ENCODE assay signal across 19 cellular contexts in the genomic region with DNA sequence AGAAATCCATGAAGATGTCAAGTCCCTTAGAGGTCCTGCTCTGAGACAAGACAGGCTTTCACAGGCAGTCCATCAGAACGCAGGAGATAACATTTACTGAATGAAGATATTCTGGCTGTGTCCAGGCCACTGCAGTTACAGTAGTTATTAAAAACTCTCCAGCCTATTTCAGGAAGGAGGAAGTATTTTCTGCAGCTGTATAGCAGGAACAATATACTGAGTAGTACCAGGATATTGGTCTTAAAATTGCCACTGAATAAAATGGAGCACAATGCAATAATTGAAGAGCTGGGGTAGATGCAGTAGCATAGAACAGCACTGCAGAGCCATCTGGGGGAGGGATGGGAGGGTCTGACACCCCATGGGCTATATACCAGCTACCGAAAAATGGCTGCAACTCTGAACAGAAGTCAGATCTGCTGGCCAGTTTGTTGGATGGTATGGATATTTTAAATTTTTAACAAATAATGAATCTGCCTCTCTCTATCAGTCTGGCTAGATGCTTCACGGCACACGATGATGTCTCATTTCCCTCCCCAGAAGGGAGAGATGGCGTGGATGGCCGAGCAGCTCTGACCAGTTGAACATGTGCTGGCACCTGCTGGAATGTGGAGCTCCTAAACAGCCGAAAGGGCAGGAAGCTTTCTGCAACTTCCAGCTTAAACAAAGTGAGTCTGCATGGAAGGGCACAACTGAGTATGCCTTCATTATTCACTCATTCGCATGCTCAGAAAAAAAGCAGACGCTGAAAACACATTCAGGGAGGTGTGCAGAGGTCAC.
A peak's percentile ranks its signal among the peaks of the same experiment; 100 is the strongest.
DNase-seq lines count a peak whose midpoint lies in the region; ATAC-seq, FAIRE-seq and TF ChIP-seq lines count a peak whose summit lies in the region.
"Had no signal": no experiment of that assay in that cellular context is flagged by ENCODE, and none has a peak within 500 bp of the region (broad histone marks: within the 10 kb centered on the region; RNA-seq: fewer than 3 reads in every experiment).

No MANE protein-coding gene starts in this region.

- SMC1A ChIA-PET in GM12878 (lab: Charles Lee; ENCODE audit: uncharacterized antibody, unreplicated experiment) = no interaction called here

- 77 to 84% methylated on average over 9 of the region's 9 CpGs for WGBS in heart right ventricle, 2 donors
- 94% methylated on average over 9 of the region's 9 CpGs for WGBS in GM12878 (ENCODE audit: insufficient coverage, insufficient replicate concordance, low lambda C conversion rate, missing lambda C conversion rate)

- H2AFZ ChIP-seq in GM12878 (ENCODE audit: control insufficient read depth, low read depth, low read length) = no peak overlapping the region

- BruUV-seq in GM12878 (replicated peaks; lab: Mats Ljungman, UMichigan) = no TSS peak

- H3K9ac ChIP-seq in GM12878 (ENCODE audit: control insufficient read depth, insufficient read depth, low read length) = no peak overlapping the region

- H3K36me3 Mint-ChIP-seq in CD4-positive, alpha-beta T cell (ENCODE audit: low read depth) = no peaks in the 10 kb centered on the region
- peaks cover 1% of the 10 kb centered on the region for H3K36me3 Mint-ChIP-seq in chondrocyte (ENCODE audit: low read depth)

- FAIRE-seq in GM12878 (lab: Jason Lieb, UNC) = peak; percentile 35
- FAIRE-seq: GM12891, H54 had no signal

- no peaks in the 10 kb centered on the region for H3K9me3 ChIP-seq in heart right ventricle
- H3K9me3 ChIP-seq in GM12878 (replicated peaks; ENCODE audit: control insufficient read depth, insufficient read depth, low read length) = no peaks in the 10 kb centered on the region
- H3K9me3 ChIP-seq in CD4-positive, alpha-beta T cell (ENCODE audit: control insufficient read depth, low read length) = no peaks in the 10 kb centered on the region

- H3K4me1 Mint-ChIP-seq in CD4-positive, alpha-beta T cell (ENCODE audit: low read depth) = no peaks in the 10 kb centered on the region
- peaks cover 20% of the 10 kb centered on the region for H3K4me1 Mint-ChIP-seq in chondrocyte (ENCODE audit: low read depth)

- no peak overlapping the region for H3K4me2 ChIP-seq in GM12878 (ENCODE audit: control insufficient read depth, insufficient read depth)

- H3K27ac ChIP-seq in heart right ventricle (no peak overlapping the region), GM12878 (ENCODE audit: control insufficient read depth, insufficient read depth) (no peak overlapping the region)
- H3K27ac ChIP-seq in CD4-positive, alpha-beta T cell (ENCODE audit: low read depth, low read length) = no peak overlapping the region

- peaks cover 0 to 26% (median 19%) of the 10 kb centered on the region in 9 donors for H3K4me1 ChIP-seq in heart right ventricle
- no peaks in the 10 kb centered on the region for H3K4me1 ChIP-seq in GM12878 (ENCODE audit: control insufficient read depth, insufficient read depth, low read length)

- H3K4me3 ChIP-seq in heart right ventricle (no peak overlapping the region), GM12878 (no peak overlapping the region)

- CTCF ChIA-PET in GM12878 (lab: Yijun Ruan, JAX) = no interaction called here
- CTCF ChIA-PET in CD4-positive, alpha-beta T cell (lab: Charles Lee) = no interaction called here

- H3K79me2 ChIP-seq in GM12878 (ENCODE audit: control insufficient read depth, insufficient read depth, low read length) = no peaks in the 10 kb centered on the region

- no peak for TF ChIP-seq POLR2A in GM12878 (IDR thresholded peaks at IDR 0.05; ENCODE audit: low read depth, low read length)

- TF ChIP-seq CTCF in heart right ventricle (IDR thresholded peaks at IDR 0.05) (no peak), GM12878 (IDR thresholded peaks at IDR 0.05 in 2 of 3, conservative IDR thresholded peaks at IDR 0.05 in 1 of 3; ENCODE audit: control insufficient read depth in 2 of 3, extremely low read depth in 1 of 3, insufficient read depth in 1 of 3, low read depth in 3 of 3, low read length in 3 of 3) (no peak), chondrocyte (IDR thresholded peaks at IDR 0.05) (no peak)
- no peak for TF ChIP-seq CTCF in CD4-positive, alpha-beta T cell (IDR thresholded peaks at IDR 0.05)

- no peak overlapping the region for H3K4me3 Mint-ChIP-seq in CD4-positive, alpha-beta T cell
- no peak overlapping the region for H3K4me3 Mint-ChIP-seq in chondrocyte (ENCODE audit: unreplicated experiment)

- POLR2A ChIA-PET in GM12878 (lab: Charles Lee) = no interaction called here
- POLR2A ChIA-PET in CD4-positive, alpha-beta T cell (lab: Charles Lee) = no interaction called here

- H3K27me3 ChIP-seq in heart right ventricle (no peaks in the 10 kb centered on the region), GM12878 (replicated peaks in 1 of 2; ENCODE audit: control insufficient read depth in 2 of 2, insufficient read depth in 2 of 2, low read length in 1 of 2) (no peaks in the 10 kb centered on the region)
- no peaks in the 10 kb centered on the region for H3K27me3 ChIP-seq in CD4-positive, alpha-beta T cell (ENCODE audit: control insufficient read depth, insufficient read depth, low read length)

- RAD21 ChIA-PET in GM12878 (lab: Charles Lee; ENCODE audit: unreplicated experiment) = no interaction called here

- intact Hi-C loops in heart right ventricle (cut with DNase I) = loop anchor here in 1 of 10 donors (10.0 kb wide), 1 partner anchor 65 kb away; no protein-coding TSS in a partner anchor
- intact Hi-C loops in Right ventricle myocardium superior (cut with DNase I) = no loop called here
- intact Hi-C loops in GM12878 (cut with micrococcal nuclease; ENCODE audit: unreplicated experiment) = no loop called here
- intact Hi-C loops in CD4-positive, alpha-beta T cell (cut with DNase I, micrococcal nuclease) = no loop called here

- H3K27ac Mint-ChIP-seq in CD4-positive, alpha-beta T cell = no peak overlapping the region
- H3K27ac Mint-ChIP-seq in chondrocyte (ENCODE audit: unreplicated experiment) = no peak overlapping the region

- no peak for TF ChIP-seq RAD21 in GM12878 (IDR thresholded peaks at IDR 0.05; ENCODE audit: insufficient read depth, low read depth, low read length)

- no peaks in the 10 kb centered on the region for H4K20me1 ChIP-seq in GM12878 (ENCODE audit: control insufficient read depth, insufficient read depth)

- in situ Hi-C loops in GM12878 (cut with MboI) = no loop called here

- H3K27me3 Mint-ChIP-seq in CD4-positive, alpha-beta T cell = no peaks in the 10 kb centered on the region
- no peaks in the 10 kb centered on the region for H3K27me3 Mint-ChIP-seq in chondrocyte (ENCODE audit: low read depth)

- DNase-seq in heart right ventricle = no peak
- no peak for DNase-seq in Right ventricle myocardium superior
- no peak for DNase-seq in GM12878 (ENCODE audit: low read depth, low spot score)
- DNase-seq in left kidney (ENCODE audit: low read depth, low spot score) = peak; percentile 58
- DNase-seq in DMS53 (lab: John Stamatoyannopoulos, UW) = no peak
- DNase-seq in CD4-positive, alpha-beta T cell = no peak
- no peak for DNase-seq in chondrocyte (ENCODE audit: low spot score)
- DNase-seq: DMS79 treated with DMSO at 0.1 percent for 48 hours, Kasumi-1, NCI-H1048, NCI-H1436, NCI-H187 treated with DMSO at 0.1 percent for 48 hours, NCI-H2107, NCI-H446 treated with DMSO at 0.1 percent for 48 hours, NCI-H526 treated with DMSO at 0.1 percent for 48 hours, SHP77 had no signal

- ATAC-seq in heart right ventricle = peak in 5 of 8 donors; percentile 17 to 60 (median 39)
- no peak for ATAC-seq in Right ventricle myocardium superior (ENCODE audit: poor library complexity)
- ATAC-seq in GM12878 = no peak
- no peak for ATAC-seq in CD4-positive, alpha-beta T cell (ENCODE audit: poor library complexity)
- no peak for ATAC-seq in HG03097 (IDR thresholded peaks at IDR 0.05; ENCODE audit: low FRiP score, unreplicated experiment)

- H3K36me3 ChIP-seq in heart right ventricle (no peaks in the 10 kb centered on the region), GM12878 (ENCODE audit: control insufficient read depth in 2 of 2, insufficient read depth in 2 of 2, low read length in 1 of 2) (no peaks in the 10 kb centered on the region)

- no peak for TF ChIP-seq EP300 in GM12878 (IDR thresholded peaks at IDR 0.05; ENCODE audit: borderline replicate concordance in 1 of 2, control insufficient read depth in 1 of 2, low read depth in 2 of 2, low read length in 2 of 2)

- peaks cover 4% of the 10 kb centered on the region for H3K9me3 Mint-ChIP-seq in CD4-positive, alpha-beta T cell
- peaks cover 4% of the 10 kb centered on the region for H3K9me3 Mint-ChIP-seq in chondrocyte (ENCODE audit: low read depth)

TF ChIP-seq in GM12878, 131 proteins besides CTCF, POLR2A, EP300 and RAD21:
- TF ChIP-seq, protein P1, sequence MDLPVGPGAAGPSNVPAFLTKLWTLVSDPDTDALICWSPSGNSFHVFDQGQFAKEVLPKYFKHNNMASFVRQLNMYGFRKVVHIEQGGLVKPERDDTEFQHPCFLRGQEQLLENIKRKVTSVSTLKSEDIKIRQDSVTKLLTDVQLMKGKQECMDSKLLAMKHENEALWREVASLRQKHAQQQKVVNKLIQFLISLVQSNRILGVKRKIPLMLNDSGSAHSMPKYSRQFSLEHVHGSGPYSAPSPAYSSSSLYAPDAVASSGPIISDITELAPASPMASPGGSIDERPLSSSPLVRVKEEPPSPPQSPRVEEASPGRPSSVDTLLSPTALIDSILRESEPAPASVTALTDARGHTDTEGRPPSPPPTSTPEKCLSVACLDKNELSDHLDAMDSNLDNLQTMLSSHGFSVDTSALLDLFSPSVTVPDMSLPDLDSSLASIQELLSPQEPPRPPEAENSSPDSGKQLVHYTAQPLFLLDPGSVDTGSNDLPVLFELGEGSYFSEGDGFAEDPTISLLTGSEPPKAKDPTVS (IDR thresholded peaks at IDR 0.05; ENCODE audit: low read depth, low read length) = no peak
- TF ChIP-seq ZSCAN29 (IDR thresholded peaks at IDR 0.05) = no peak

Comparison
In these comparisons a context has a peak if more than half of its experiments do, and no peak if none do; other contexts are left out.
1. ATAC-seq: peak in heart right ventricle (5 of 8); none in Right ventricle myocardium superior (single experiment), GM12878 (single experiment), CD4-positive, alpha-beta T cell (single experiment) and HG03097 (single experiment).